23 cellular contexts compared by ENCODE assay signal in the genomic region with DNA sequence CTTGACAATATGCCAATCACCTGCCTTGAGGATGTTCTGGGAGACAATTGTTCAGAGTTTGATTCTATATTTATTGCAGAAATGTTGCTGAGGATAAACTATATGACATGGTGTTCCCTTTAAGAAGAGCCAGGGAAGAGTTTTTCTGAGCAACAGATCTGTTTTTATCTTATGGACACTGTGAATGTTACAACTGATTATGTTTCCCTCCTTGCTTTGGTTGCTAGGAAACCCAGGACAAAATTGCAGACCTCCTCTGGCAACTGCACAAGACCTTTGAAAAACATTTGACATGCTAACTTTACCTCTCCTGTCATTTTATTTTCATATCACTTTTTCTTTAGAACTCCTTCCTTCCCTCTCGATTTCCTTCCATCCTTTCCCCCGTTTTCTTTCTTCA. TPM values are rescaled to one million over a fixed set of nuclear protein-coding genes. Genes with fewer than 3 reads are reported as not detected.
DNase-seq lines count a peak whose midpoint lies in the region; ATAC-seq lines count a peak whose summit lies in the region.
"Had no signal": no experiment of that assay in that cellular context is flagged by ENCODE, and none has a peak within 500 bp of the region (broad histone marks: within the 10 kb centered on the region; RNA-seq: fewer than 3 reads in every experiment).

No MANE protein-coding gene starts in this region.

- DNase-seq in DMS53 (lab: John Stamatoyannopoulos, UW) (peak; percentile 44), DMS53 treated with DMSO at 0.1 percent for 48 hours (lab: John Stamatoyannopoulos, UW; ENCODE audit: unreplicated experiment) (no peak), Right ventricle myocardium superior (no peak), cardiac septum (ENCODE audit: low spot score) (no peak), right cardiac atrium (no peak), NCI-H69 (lab: John Stamatoyannopoulos, UW) (no peak), cortex of kidney (lab: John Stamatoyannopoulos, UW) (no peak)
- DNase-seq: Calu3, Kasumi-1, NCI-H1092 treated with DMSO at 0.1 percent for 48 hours, NCI-H1436, NCI-H187, NCI-H2081 treated with DMSO at 0.1 percent for 48 hours, NCI-H446, NCI-H524 treated with DMSO at 0.1 percent for 48 hours, NCI-H82, Peyer's patch, SJCRH30 had no signal

- H3K4me3 ChIP-seq in right cardiac atrium (ENCODE audit: low read length), result no peak overlapping the region
- H3K4me3 ChIP-seq: Peyer's patch, SJCRH30 had no signal

- H3K27me3 ChIP-seq in right cardiac atrium (ENCODE audit: control insufficient read depth, insufficient read depth), result no peaks in the 10 kb centered on the region
- H3K27me3 ChIP-seq: Peyer's patch had no signal

- peak; percentile 66 for ATAC-seq in Right ventricle myocardium superior (ENCODE audit: poor library complexity)
- ATAC-seq in right cardiac atrium, result peak; percentile 31 to 32
- ATAC-seq: HepG2, SK-N-SH treated with all-trans-retinoic acid at 6 μM for 48 hours had no signal

- no peaks in the 10 kb centered on the region for H3K9me3 ChIP-seq in right cardiac atrium (ENCODE audit: control insufficient read depth, low read length)
- H3K9me3 ChIP-seq: Peyer's patch, SJCRH30 had no signal

- H3K4me1 ChIP-seq in right cardiac atrium (ENCODE audit: control insufficient read depth, insufficient read depth, low read length), result no peaks in the 10 kb centered on the region
- H3K4me1 ChIP-seq: Peyer's patch, SJCRH30 had no signal

- WGBS in right cardiac atrium, result 44% methylated on average over 2 of the region's 2 CpGs

- intact Hi-C loops in Right ventricle myocardium superior (cut with DNase I) (no loop called here), cardiac septum (cut with DNase I) (no loop called here), right cardiac atrium (cut with DNase I) (no loop called here)

- H3K27ac ChIP-seq in right cardiac atrium (ENCODE audit: low read length) (no peak overlapping the region), temporal lobe (ENCODE audit: low read depth, low read length) (peak overlapping the region; percentile 40)
- H3K27ac ChIP-seq: 22Rv1, Peyer's patch, SJCRH30 had no signal

RNA-seq across cellular contexts. Expression of a gene that starts 8.2 kb away (rescaled TPM):
- total RNA-seq in Right ventricle myocardium superior, result 6.8 TPM
- 2.8 TPM for total RNA-seq in cardiac septum
- 10 to 100 TPM; 14.8 to 20.9 (median 16.7) TPM for total RNA-seq in right cardiac atrium
- polyA plus RNA-seq in right cardiac atrium, result 13.8 TPM
- total RNA-seq in temporal lobe, result 27.3 TPM
- total RNA-seq: Calu3, HepG2, HT1080 had no signal
- polyA plus RNA-seq: HepG2 had no signal

RNA-seq across cellular contexts. Expression of a gene that starts 32.2 kb away (rescaled TPM):
- total RNA-seq in Right ventricle myocardium superior (158 TPM), cardiac septum (128 TPM), right cardiac atrium (100 to 1,000 TPM; 113 to 134 (median 128) TPM), temporal lobe (136 TPM)
- 47.6 TPM for polyA plus RNA-seq in right cardiac atrium
